Comparison of ENCODE assay signal across 25 cellular contexts in genomic region chr1:62417351-62417999, GRCh38. TPM values are rescaled to one million over a fixed set of nuclear protein-coding genes. Genes with fewer than 3 reads are reported as not detected.
DNase-seq lines count a peak whose midpoint lies in the region; ATAC-seq and TF ChIP-seq lines count a peak whose summit lies in the region.
"Had no signal": no experiment of that assay in that cellular context is flagged by ENCODE, and none has a peak within 500 bp of the region (broad histone marks: within the 10 kb centered on the region; RNA-seq: fewer than 3 reads in every experiment).

No MANE protein-coding gene starts in this region.

- H3K9me3 ChIP-seq in HEK293 (ENCODE audit: control insufficient read depth, insufficient read depth, low read depth, low read length): no peaks in the 10 kb centered on the region
- no peaks in the 10 kb centered on the region for H3K9me3 ChIP-seq in mucosa of descending colon

- in situ Hi-C loops in astrocyte of the spinal cord (cut with HindIII; ENCODE audit: low sequenced_read_pairs): no loop called here

- DNase-seq in NCI-H1694 (lab: John Stamatoyannopoulos, UW) (peak; percentile 40), NCI-H1694 treated with DMSO at 0.1 percent for 48 hours (lab: John Stamatoyannopoulos, UW) (no peak), astrocyte of the spinal cord (ENCODE audit: low read depth, low spot score) (peak; percentile 41), kidney glomerular epithelial cell (lab: John Stamatoyannopoulos, UW) (peak; percentile 26), mesenteric fat pad (ENCODE audit: low spot score) (no peak), T-helper 2 cell (no peak), mucosa of descending colon (no peak)
- DNase-seq: activated CD4-positive, alpha-beta memory T cell treated with anti-CD3 and anti-CD28 coated beads, Interleukin-2, amount 10 ng/mL, durations not matched to agents 7 days and 5 days; activated CD4-positive, alpha-beta T cell treated with anti-CD3 and anti-CD28 coated beads for 1 hour; activated CD8-positive, alpha-beta memory T cell treated with anti-CD3 and anti-CD28 coated beads, Interleukin-2, amount 50 U/mL, for 4 hours; activated naive CD4-positive, alpha-beta T cell treated with Interleukin-2 at 50 U/mL for 16 hours; brain microvascular endothelial cell; Calu3; HCEC 1CT; Kasumi-1; MV-4-11; NCI-H1436 treated with DMSO at 0.1 percent for 48 hours; NCI-H510A; NK-92 treated with Interleukin-12 subunit alpha and Interleukin-12 subunit beta, amount 100 ng/mL, for 24 hours; stimulated activated naive CD8-positive, alpha-beta T cell treated with anti-CD3 and anti-CD28 coated beads, Interleukin-15, Interleukin-2, amounts not matched to agents 100 U/mL and 50 U/mL, for 24 hours had no signal

- intact Hi-C loops in mucosa of descending colon (cut with DNase I, micrococcal nuclease): no loop called here

- H3K4me3 ChIP-seq in HEK293 (ENCODE audit: low read depth, low read length): no peak overlapping the region
- no peak overlapping the region for H3K4me3 ChIP-seq in astrocyte of the spinal cord (ENCODE audit: low read depth, low read length)
- H3K4me3 ChIP-seq in mucosa of descending colon: no peak overlapping the region
- H3K4me3 ChIP-seq: GM12878, smooth muscle cell had no signal

- ATAC-seq in mucosa of descending colon: no peak
- ATAC-seq: GM12878; HepG2; left lobe of liver; stimulated activated naive CD8-positive, alpha-beta T cell treated with anti-CD3 and anti-CD28 coated beads, Interleukin-15, Interleukin-2, amounts not matched to agents 100 U/mL and 50 U/mL, for 24 hours had no signal

- H3K4me1 ChIP-seq in HEK293 (ENCODE audit: control insufficient read depth, insufficient read depth, low read length): no peaks in the 10 kb centered on the region
- H3K4me1 ChIP-seq in mucosa of descending colon (ENCODE audit: low read depth): no peaks in the 10 kb centered on the region

- H3K27ac ChIP-seq in HEK293 (ENCODE audit: extremely low read depth, low read depth, low read length): no peak overlapping the region
- H3K27ac ChIP-seq: brain microvascular endothelial cell had no signal

- CTCF ChIA-PET in HEK293 (lab: Yijun Ruan, JAX): interaction anchor here (0.9 to 3.1 kb wide), 2 partner anchors 11 to 26 kb away, joined by 9 to 16 read pairs; no protein-coding TSS in a partner anchor

- POLR2A ChIA-PET in HEK293 (lab: Yijun Ruan, JAX): interaction anchor here (0.6 kb wide), 1 partner anchor 18 kb away, joined by 3 read pairs; no protein-coding TSS in a partner anchor

- TF ChIP-seq CTCF in HEK293 (tag by site-specific recombination; IDR thresholded peaks at IDR 0.05) (no peak), astrocyte of the spinal cord (IDR thresholded peaks at IDR 0.05; ENCODE audit: low read depth, low read length) (no peak), mucosa of descending colon (IDR thresholded peaks at IDR 0.05) (no peak)

- H3K36me3 ChIP-seq in HEK293 (ENCODE audit: control insufficient read depth in 2 of 2, insufficient read depth in 1 of 2, low read length in 2 of 2): no peaks in the 10 kb centered on the region
- no peaks in the 10 kb centered on the region for H3K36me3 ChIP-seq in mucosa of descending colon (ENCODE audit: low read depth)
- H3K36me3 ChIP-seq: brain microvascular endothelial cell had no signal

TF ChIP-seq in HEK293, 187 proteins besides CTCF, POLR2A, EP300 and RAD21:
- TF ChIP-seq ZNF398 (tag by site-specific recombination; IDR thresholded peaks at IDR 0.05) (0 out of 2 replicates have a peak, but pooled peaks have one; percentile 14), ZNF555 (tag by site-specific recombination; conservative IDR thresholded peaks at IDR 0.05) (no peak), ZNF214 (tag by site-specific recombination; IDR thresholded peaks at IDR 0.05; ENCODE audit: borderline replicate concordance) (peak; percentile 90), ZNF146 (tag by site-specific recombination; IDR thresholded peaks at IDR 0.05) (no peak), ZNF645 (tag by site-specific recombination; IDR thresholded peaks at IDR 0.05) (no peak), ZBTB17 (tag by site-specific recombination; IDR thresholded peaks at IDR 0.05) (0 out of 2 replicates have a peak, but pooled peaks have one; percentile 44)
TF ChIP-seq in HEK293: peak in this region for 3.

RNA-seq across cellular contexts. Expression of gene USP1, which starts 19.4 kb away (rescaled TPM):
- total RNA-seq in mesenteric fat pad: 13.6 TPM
- total RNA-seq in mucosa of descending colon: 10 to 100 TPM; 21.9 to 27.8 (median 26.5) TPM

Comparison
In these comparisons a context has a peak if more than half of its experiments do, and no peak if none do; other contexts are left out.
1. DNase-seq: peak in NCI-H1694 (single experiment), astrocyte of the spinal cord (single experiment) and kidney glomerular epithelial cell (single experiment); none in NCI-H1694 treated with DMSO at 0.1 percent for 48 hours (single experiment), mesenteric fat pad (single experiment), T-helper 2 cell (0 of 5) and mucosa of descending colon (0 of 3).